In genomic region chr3:158572766-158573060, GRCh38 we compare ENCODE assay signal across 18 cellular contexts.
"Had no signal": no experiment of that assay in that cellular context is flagged by ENCODE, and none has a peak within 500 bp of the region (broad histone marks: within the 10 kb centered on the region; RNA-seq: fewer than 3 reads in every experiment).

No MANE protein-coding gene starts in this region.

- H3K4me3 Mint-ChIP-seq: activated CD4-positive, alpha-beta memory T cell treated with anti-CD3 and anti-CD28 coated beads for 36 hours; activated T-cell treated with anti-CD3 and anti-CD28 coated beads, Interleukin-2, amount 50 U/mL, for 4 hours; stimulated activated naive CD8-positive, alpha-beta T cell treated with anti-CD3 and anti-CD28 coated beads, Interleukin-15, Interleukin-2, amounts not matched to agents 100 ng/mL and 50 ng/mL, for 24 hours had no signal

- H3K4me1 ChIP-seq: left lung, testis had no signal

- H3K36me3 Mint-ChIP-seq: activated CD4-positive, alpha-beta memory T cell treated with anti-CD3 and anti-CD28 coated beads for 36 hours; activated naive CD8-positive, alpha-beta T cell had no signal

- H3K9me3 ChIP-seq: esophagus squamous epithelium, left lung, testis had no signal

- ATAC-seq: activated T-cell treated with anti-CD3 and anti-CD28 coated beads, Interleukin-2, amount 50 U/mL, for 4 hours; left lung; sciatic nerve had no signal

- H3K27ac Mint-ChIP-seq: activated CD4-positive, alpha-beta memory T cell treated with anti-CD3 and anti-CD28 coated beads for 36 hours; activated naive CD8-positive, alpha-beta T cell; stimulated activated naive CD8-positive, alpha-beta T cell treated with anti-CD3 and anti-CD28 coated beads, Interleukin-15, Interleukin-2, amounts not matched to agents 100 ng/mL and 50 ng/mL, for 24 hours had no signal

- DNase-seq: activated CD4-positive, alpha-beta memory T cell treated with anti-CD3 and anti-CD28 coated beads for 36 hours; activated gamma-delta T cell; activated T-cell treated with anti-CD3 and anti-CD28 coated beads, Interleukin-2, amount 50 U/mL, for 4 hours; brain microvascular endothelial cell; dorsolateral prefrontal cortex; esophagus squamous epithelium; foreskin fibroblast; islet precursor cell; left lung; mesendoderm; stimulated activated CD4-positive, alpha-beta T cell treated with anti-CD3 and anti-CD28 coated beads, Interleukin-12 subunit alpha, Interleukin-12 subunit beta, amount 100 ng/mL, for 4 hours; SW 1271; T-helper 9 cell; testis had no signal

- H3K27me3 ChIP-seq: brain microvascular endothelial cell, dorsolateral prefrontal cortex, esophagus squamous epithelium, testis had no signal

- H3K9me3 Mint-ChIP-seq: activated CD4-positive, alpha-beta memory T cell treated with anti-CD3 and anti-CD28 coated beads for 36 hours; activated T-cell treated with anti-CD3 and anti-CD28 coated beads, Interleukin-2, amount 50 U/mL, for 4 hours; stimulated activated naive CD8-positive, alpha-beta T cell treated with anti-CD3 and anti-CD28 coated beads, Interleukin-15, Interleukin-2, amounts not matched to agents 100 ng/mL and 50 ng/mL, for 24 hours had no signal

- H3K4me3 ChIP-seq: esophagus squamous epithelium, left lung had no signal

- H3K27ac ChIP-seq: brain microvascular endothelial cell, dorsolateral prefrontal cortex, esophagus squamous epithelium, left lung, testis, VCaP had no signal

- H3K36me3 ChIP-seq: brain microvascular endothelial cell, esophagus squamous epithelium, left lung had no signal
